In the genomic region with DNA sequence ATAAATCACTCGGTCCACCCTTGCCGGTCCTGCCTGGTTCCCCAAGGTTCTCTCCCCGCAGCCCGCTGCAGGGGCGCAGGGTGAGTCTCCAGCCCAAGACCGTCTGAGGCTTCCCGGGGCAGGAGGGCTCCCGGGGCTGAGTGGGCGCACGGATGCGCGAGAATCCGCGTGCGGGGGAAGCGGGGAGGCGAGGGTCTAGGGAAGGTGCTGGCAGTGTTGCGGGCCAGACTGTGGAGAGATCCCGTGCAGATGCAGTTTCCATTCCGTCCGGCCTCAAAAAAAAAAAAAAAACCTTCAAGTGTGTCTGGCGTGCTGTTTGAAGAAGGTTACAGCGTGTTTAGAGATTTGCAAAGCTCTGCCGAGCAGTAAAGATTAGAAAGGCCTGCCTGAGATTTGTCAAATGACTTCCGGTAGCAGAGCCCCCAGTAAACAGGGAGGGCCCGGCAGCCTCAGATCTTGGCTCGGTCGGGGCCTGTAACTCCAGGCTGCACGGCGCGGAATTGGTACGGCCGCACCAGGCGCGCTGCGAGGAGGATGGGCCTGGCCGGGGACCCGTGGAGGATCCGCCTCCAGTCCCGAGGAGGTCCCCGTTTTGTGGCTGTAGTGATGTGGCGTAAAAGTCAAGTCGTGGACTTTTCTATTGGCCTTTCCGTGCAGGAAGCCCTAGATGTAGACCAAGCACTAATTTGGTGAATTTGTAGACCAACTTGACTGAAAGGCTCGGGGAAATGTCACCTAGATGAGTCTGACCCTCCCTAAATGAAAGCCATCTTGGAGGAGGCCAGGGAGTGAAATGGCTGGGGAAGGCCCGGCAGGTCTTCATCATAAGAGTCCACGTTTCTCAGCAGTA, we compare ENCODE assay signal across 14 cellular contexts.
A peak's percentile ranks its signal among the peaks of the same experiment; 100 is the strongest.
DNase-seq lines count a peak whose midpoint lies in the region; ATAC-seq and TF ChIP-seq lines count a peak whose summit lies in the region.
"Had no signal": no experiment of that assay in that cellular context is flagged by ENCODE, and none has a peak within 500 bp of the region (broad histone marks: within the 10 kb centered on the region; RNA-seq: fewer than 3 reads in every experiment).

No MANE protein-coding gene starts in this region.

- H3K36me3 ChIP-seq in WERI-Rb-1, result no peaks in the 10 kb centered on the region
- H3K36me3 ChIP-seq: ascending aorta; BLaER1 treated with 17β-estradiol and CSF1 and Interleukin-3, amounts not matched to agents 10 nM and 100 nM; uterus had no signal

- H3K4me3 ChIP-seq in WERI-Rb-1 (ENCODE audit: low read depth, low read length), result peak overlapping the region; percentile 60
- H3K4me3 ChIP-seq: ascending aorta had no signal

- peaks cover 7% of the 10 kb centered on the region for H3K27me3 Mint-ChIP-seq in stimulated activated naive CD8-positive, alpha-beta T cell treated with anti-CD3 and anti-CD28 coated beads, Interleukin-15, amount 100 ng/mL, for 72 hours

- peak in 1 of 2 donors; percentile 10 for DNase-seq in stimulated activated naive CD8-positive, alpha-beta T cell treated with anti-CD3 and anti-CD28 coated beads, Interleukin-15, amount 100 ng/mL, for 72 hours
- no peak for DNase-seq in stimulated activated naive CD8-positive, alpha-beta T cell treated with anti-CD3 and anti-CD28 coated beads, Interleukin-15, Interleukin-2, amounts not matched to agents 100 U/mL and 50 U/mL, for 24 hours
- DNase-seq in WERI-Rb-1, result peak; percentile 70
- DNase-seq in left kidney (ENCODE audit: low read depth, low spot score), result peak; percentile 80
- DNase-seq in stimulated activated effector memory CD8-positive, alpha-beta T cell treated with anti-CD3 and anti-CD28 coated beads, Interleukin-12 subunit alpha, Interleukin-12 subunit beta, amount 100 ng/mL, for 72 hours (ENCODE audit: low spot score in 2 of 2), result no peak
- no peak for DNase-seq in hepatic stellate cell (ENCODE audit: low spot score)
- DNase-seq: immature natural killer cell, NCI-H2171 treated with DMSO at 0.1 percent for 48 hours, RPMI8226, uterus had no signal

- peaks cover 19% of the 10 kb centered on the region for H3K4me1 Mint-ChIP-seq in stimulated activated naive CD8-positive, alpha-beta T cell treated with anti-CD3 and anti-CD28 coated beads, Interleukin-15, amount 100 ng/mL, for 72 hours
- H3K4me1 Mint-ChIP-seq in stimulated activated effector memory CD8-positive, alpha-beta T cell treated with anti-CD3 and anti-CD28 coated beads, Interleukin-12 subunit alpha, Interleukin-12 subunit beta, amount 100 ng/mL, for 72 hours, result peaks cover 15% of the 10 kb centered on the region

- H3K27ac Mint-ChIP-seq in stimulated activated naive CD8-positive, alpha-beta T cell treated with anti-CD3 and anti-CD28 coated beads, Interleukin-15, amount 100 ng/mL, for 72 hours, result no peak overlapping the region
- no peak overlapping the region for H3K27ac Mint-ChIP-seq in stimulated activated effector memory CD8-positive, alpha-beta T cell treated with anti-CD3 and anti-CD28 coated beads, Interleukin-12 subunit alpha, Interleukin-12 subunit beta, amount 100 ng/mL, for 72 hours

- H3K27me3 ChIP-seq in WERI-Rb-1 (ENCODE audit: insufficient read depth, low read depth, severe bottlenecking), result no peaks in the 10 kb centered on the region

- H3K4me3 Mint-ChIP-seq in stimulated activated naive CD8-positive, alpha-beta T cell treated with anti-CD3 and anti-CD28 coated beads, Interleukin-15, amount 100 ng/mL, for 72 hours, result peak overlapping the region; percentile 57 to 69
- no peak overlapping the region for H3K4me3 Mint-ChIP-seq in stimulated activated effector memory CD8-positive, alpha-beta T cell treated with anti-CD3 and anti-CD28 coated beads, Interleukin-12 subunit alpha, Interleukin-12 subunit beta, amount 100 ng/mL, for 72 hours

- no peak for TF ChIP-seq CTCF in WERI-Rb-1 (IDR thresholded peaks at IDR 0.05; ENCODE audit: low read depth, low read length)

- H3K9me3 ChIP-seq in WERI-Rb-1 (ENCODE audit: severe bottlenecking), result no peaks in the 10 kb centered on the region
- H3K9me3 ChIP-seq: uterus had no signal

- ATAC-seq in stimulated activated naive CD8-positive, alpha-beta T cell treated with anti-CD3 and anti-CD28 coated beads, Interleukin-15, amount 100 ng/mL, for 72 hours, result no peak
- no peak for ATAC-seq in stimulated activated naive CD8-positive, alpha-beta T cell treated with anti-CD3 and anti-CD28 coated beads, Interleukin-15, Interleukin-2, amounts not matched to agents 100 U/mL and 50 U/mL, for 24 hours
- ATAC-seq in GM21360 (IDR thresholded peaks at IDR 0.05; ENCODE audit: unreplicated experiment), result no peak
- ATAC-seq in stimulated activated effector memory CD8-positive, alpha-beta T cell treated with anti-CD3 and anti-CD28 coated beads, Interleukin-12 subunit alpha, Interleukin-12 subunit beta, amount 100 ng/mL, for 72 hours, result no peak
- no peak for ATAC-seq in HG03135 (IDR thresholded peaks at IDR 0.05; ENCODE audit: unreplicated experiment)

- H3K36me3 Mint-ChIP-seq in stimulated activated effector memory CD8-positive, alpha-beta T cell treated with anti-CD3 and anti-CD28 coated beads, Interleukin-12 subunit alpha, Interleukin-12 subunit beta, amount 100 ng/mL, for 72 hours, result peaks cover 30% of the 10 kb centered on the region

- peak overlapping the region; percentile 96 for H3K27ac ChIP-seq in WERI-Rb-1
- H3K27ac ChIP-seq: ascending aorta; BLaER1 treated with 17β-estradiol and CSF1 and Interleukin-3, amounts not matched to agents 10 nM and 100 nM had no signal

- peaks cover 0 to 7% of the 10 kb centered on the region in 2 donors for H3K9me3 Mint-ChIP-seq in stimulated activated naive CD8-positive, alpha-beta T cell treated with anti-CD3 and anti-CD28 coated beads, Interleukin-15, amount 100 ng/mL, for 72 hours
- peaks cover 10% of the 10 kb centered on the region for H3K9me3 Mint-ChIP-seq in stimulated activated effector memory CD8-positive, alpha-beta T cell treated with anti-CD3 and anti-CD28 coated beads, Interleukin-12 subunit alpha, Interleukin-12 subunit beta, amount 100 ng/mL, for 72 hours

Comparison
In these comparisons a context has a peak if more than half of its experiments do, and no peak if none do; other contexts are left out.
1. DNase-seq: peak in WERI-Rb-1 (single experiment) and left kidney (single experiment); none in stimulated activated naive CD8-positive, alpha-beta T cell treated with anti-CD3 and anti-CD28 coated beads, Interleukin-15, Interleukin-2, amounts not matched to agents 100 U/mL and 50 U/mL, for 24 hours (single experiment), stimulated activated effector memory CD8-positive, alpha-beta T cell treated with anti-CD3 and anti-CD28 coated beads, Interleukin-12 subunit alpha, Interleukin-12 subunit beta, amount 100 ng/mL, for 72 hours (0 of 2) and hepatic stellate cell (single experiment).